24 cellular contexts compared by ENCODE assay signal in the genomic region with DNA sequence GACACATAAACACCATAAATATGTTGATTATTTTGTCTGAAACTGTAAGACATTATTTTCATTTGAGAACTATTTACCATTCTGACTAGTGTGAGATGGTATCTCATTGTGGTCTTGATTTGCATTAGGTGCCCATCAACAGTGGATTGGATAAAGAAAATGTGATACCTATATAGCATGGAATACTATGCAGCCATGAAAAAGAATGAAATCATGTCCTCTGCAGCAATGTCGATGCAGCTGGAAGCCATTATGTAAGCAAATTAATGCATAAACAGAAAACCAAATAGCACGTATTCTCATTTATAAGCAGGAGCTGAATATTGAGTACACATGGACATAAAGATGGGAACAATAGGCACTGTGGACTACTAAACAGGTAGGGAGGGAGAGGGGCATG.
"Had no signal": no experiment of that assay in that cellular context is flagged by ENCODE, and none has a peak within 500 bp of the region (broad histone marks: within the 10 kb centered on the region; RNA-seq: fewer than 3 reads in every experiment).

No MANE protein-coding gene starts in this region.

- DNase-seq: natural killer cell; occipital lobe; ovary; posterior cingulate gyrus; psoas muscle; right cardiac atrium; right lobe of liver; sigmoid colon; small intestine; stimulated activated CD4-positive, alpha-beta T cell treated with anti-CD3 and anti-CD28 coated beads, Interleukin-15, amount 100 ng/mL, for 24 hours; stimulated activated CD4-positive, alpha-beta T cell treated with anti-CD3 and anti-CD28 coated beads, Interleukin-2, amount 100 ng/mL, for 24 hours; stimulated activated CD4-positive, alpha-beta T cell treated with anti-CD3 and anti-CD28 coated beads, Interleukin-2, amount 100 ng/mL, for 48 hours; stimulated activated CD4-positive, alpha-beta T cell treated with anti-CD3 and anti-CD28 coated beads, Interleukin-4, amount 100 ng/mL, for 24 hours; stimulated activated naive B cell treated with anti-CD40 and anti-IgM and Interleukin-4, amounts not matched to agents 10 μg/mL and 1 μg/mL and 100 μg/mL, for 72 hours; stimulated activated naive CD4-positive, alpha-beta T cell treated with Interleukin-2 at 50 U/mL for 16 hours; stomach; thyroid gland; upper lobe of right lung; uterus had no signal

- H3K4me1 ChIP-seq: neural progenitor cell, psoas muscle, thyroid gland had no signal

- H2AFZ ChIP-seq: neural progenitor cell, parathyroid adenoma had no signal

- ATAC-seq: natural killer cell; psoas muscle; right cardiac atrium; right lobe of liver; stimulated activated effector memory CD8-positive, alpha-beta T cell treated with anti-CD3 and anti-CD28 coated beads, Interleukin-12 subunit alpha, Interleukin-12 subunit beta, amount 100 ng/mL, for 72 hours; stimulated activated naive B cell treated with anti-CD40 and anti-IgM and Interleukin-4, amounts not matched to agents 10 μg/mL and 1 μg/mL and 100 μg/mL, for 72 hours; upper lobe of right lung had no signal

- H3K4me2 ChIP-seq: neural progenitor cell had no signal

- H3K27ac ChIP-seq: neural progenitor cell, ovary, parathyroid adenoma, psoas muscle, sigmoid colon, stomach, thyroid gland, uterus had no signal

- FAIRE-seq: small intestine had no signal

- H3K36me3 ChIP-seq: neural progenitor cell, ovary, right lobe of liver, sigmoid colon, stomach, thoracic aorta, thyroid gland, tibial nerve, upper lobe of right lung, uterus had no signal

- H3K9ac ChIP-seq: neural progenitor cell, parathyroid adenoma had no signal

- H3K79me2 ChIP-seq: parathyroid adenoma had no signal

- H3K27me3 ChIP-seq: neural progenitor cell, ovary, right lobe of liver, sigmoid colon, stomach, thyroid gland, tibial nerve, upper lobe of right lung, uterus had no signal

- H3K9me3 ChIP-seq: ovary, psoas muscle, right lobe of liver, sigmoid colon, stomach, thoracic aorta, thyroid gland, tibial nerve, upper lobe of right lung, uterus had no signal

- H3K4me3 ChIP-seq: neural progenitor cell, ovary, psoas muscle, right lobe of liver, sigmoid colon, stomach, thoracic aorta, thyroid gland, tibial nerve, upper lobe of right lung, uterus had no signal
